8 cellular contexts compared by ENCODE assay signal in the genomic region with DNA sequence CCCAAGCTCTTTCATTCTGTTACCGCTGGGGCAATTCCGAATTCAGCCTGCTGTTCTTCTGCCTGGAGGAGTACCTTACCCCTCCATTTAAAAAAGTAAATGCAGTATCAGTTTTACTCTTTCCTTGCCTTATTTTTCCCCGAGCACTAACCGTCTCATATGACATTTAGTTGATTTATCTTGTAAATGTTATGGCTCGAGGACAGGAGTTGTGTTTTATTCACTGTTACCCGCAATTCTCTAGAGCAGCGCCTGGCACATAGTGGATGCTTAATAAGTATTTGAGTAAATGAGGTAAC. TPM values are rescaled to one million over a fixed set of nuclear protein-coding genes. Genes with fewer than 3 reads are reported as not detected.
DNase-seq lines count a peak whose midpoint lies in the region; ATAC-seq and FAIRE-seq lines count a peak whose summit lies in the region.

No MANE protein-coding gene starts in this region.

- peaks cover 4% of the 10 kb centered on the region for H3K36me3 Mint-ChIP-seq in activated naive CD8-positive, alpha-beta T cell

- DNase-seq in GM19239 (ENCODE audit: insufficient read length, low spot score) = no peak
- no peak for DNase-seq in activated CD4-positive, CD25-positive, alpha-beta regulatory T cell treated with anti-CD3 and anti-CD28 coated beads, Interleukin-2, amount 50 U/mL, for 72 hours
- no peak for DNase-seq in activated effector memory CD4-positive, alpha-beta T cell treated with anti-CD3 and anti-CD28 coated beads, Interleukin-2, amount 50 U/mL, for 16 hours

- H3K27ac Mint-ChIP-seq in activated naive CD8-positive, alpha-beta T cell = peak overlapping the region; percentile 99

- no peaks in the 10 kb centered on the region for H3K36me3 ChIP-seq in mesodermal cell (ENCODE audit: control insufficient read depth, insufficient read depth, low read length)

- peaks cover 44% of the 10 kb centered on the region for H3K4me1 Mint-ChIP-seq in activated naive CD8-positive, alpha-beta T cell (ENCODE audit: low read depth)

- ATAC-seq in HG02840 (IDR thresholded peaks at IDR 0.05; ENCODE audit: low FRiP score, unreplicated experiment) (peak; percentile 1), GM19324 (IDR thresholded peaks at IDR 0.05; ENCODE audit: low FRiP score, unreplicated experiment) (no peak)

- no peaks in the 10 kb centered on the region for H3K9me3 Mint-ChIP-seq in activated naive CD8-positive, alpha-beta T cell (ENCODE audit: low read depth)

- H3K9me3 ChIP-seq in mesodermal cell (ENCODE audit: control insufficient read depth, low read length) = no peaks in the 10 kb centered on the region

- H3K4me3 Mint-ChIP-seq in activated naive CD8-positive, alpha-beta T cell = peak overlapping the region; percentile 98

- no peak overlapping the region for H3K27ac ChIP-seq in mesodermal cell (ENCODE audit: low read depth, low read length, severe bottlenecking)

- WGBS in mesodermal cell (ENCODE audit: insufficient coverage in 2 of 2), 2 experiments = 30 to 56% methylated on average over 4 of the region's 7 CpGs

- H3K27me3 Mint-ChIP-seq in activated naive CD8-positive, alpha-beta T cell = no peaks in the 10 kb centered on the region

- H3K4me3 ChIP-seq in GM08714 (ENCODE audit: low read length) (peak overlapping the region; percentile 42), mesodermal cell (ENCODE audit: extremely low read depth, insufficient read depth, low read length, poor library complexity, severe bottlenecking) (peak overlapping the region; percentile 69)

- no peaks in the 10 kb centered on the region for H3K4me1 ChIP-seq in mesodermal cell (ENCODE audit: control insufficient read depth, insufficient read depth, low read length, poor library complexity, severe bottlenecking)

- FAIRE-seq in GM19239 (lab: Jason Lieb, UNC) = no peak

RNA-seq across cellular contexts. Expression of a gene that starts 0.4 kb away (rescaled TPM):
- polyA plus RNA-seq in mesodermal cell (2013, experiment 1 of 2) = 17.1 TPM
- polyA plus RNA-seq in mesodermal cell (2013, experiment 2 of 2) = 17.1 TPM

RNA-seq across cellular contexts. Expression of a gene that starts 37.2 kb away (rescaled TPM):
- 32.3 TPM for polyA plus RNA-seq in mesodermal cell (2013, experiment 1 of 2)
- polyA plus RNA-seq in mesodermal cell (2013, experiment 2 of 2) = 27.0 TPM
